ENCODE assay signal across 1 cellular context in the genomic region with DNA sequence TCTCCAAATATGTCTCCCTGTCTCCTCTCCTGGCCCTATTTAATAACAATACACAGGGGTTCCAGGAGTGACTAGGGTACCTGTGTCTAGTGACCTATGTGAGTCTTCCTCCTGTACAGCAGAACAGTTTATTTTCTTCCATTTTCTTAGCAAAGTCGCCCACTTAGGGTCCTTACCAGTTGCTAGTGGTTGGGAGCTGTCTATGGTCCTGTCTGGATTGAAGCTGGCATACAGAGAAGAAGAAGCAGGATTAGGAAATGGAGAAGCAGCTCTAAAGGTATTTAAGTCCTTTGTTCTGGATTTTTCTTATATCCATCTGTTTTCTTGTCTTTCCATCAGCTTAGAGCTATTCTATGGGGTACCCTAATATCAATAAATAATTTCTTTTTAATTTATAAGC.
TF ChIP-seq lines count a peak whose summit lies in the region.

No MANE protein-coding gene starts in this region.

TF ChIP-seq in liver, 16 proteins besides CTCF, POLR2A, EP300 and RAD21:
- TF ChIP-seq, protein P1, sequence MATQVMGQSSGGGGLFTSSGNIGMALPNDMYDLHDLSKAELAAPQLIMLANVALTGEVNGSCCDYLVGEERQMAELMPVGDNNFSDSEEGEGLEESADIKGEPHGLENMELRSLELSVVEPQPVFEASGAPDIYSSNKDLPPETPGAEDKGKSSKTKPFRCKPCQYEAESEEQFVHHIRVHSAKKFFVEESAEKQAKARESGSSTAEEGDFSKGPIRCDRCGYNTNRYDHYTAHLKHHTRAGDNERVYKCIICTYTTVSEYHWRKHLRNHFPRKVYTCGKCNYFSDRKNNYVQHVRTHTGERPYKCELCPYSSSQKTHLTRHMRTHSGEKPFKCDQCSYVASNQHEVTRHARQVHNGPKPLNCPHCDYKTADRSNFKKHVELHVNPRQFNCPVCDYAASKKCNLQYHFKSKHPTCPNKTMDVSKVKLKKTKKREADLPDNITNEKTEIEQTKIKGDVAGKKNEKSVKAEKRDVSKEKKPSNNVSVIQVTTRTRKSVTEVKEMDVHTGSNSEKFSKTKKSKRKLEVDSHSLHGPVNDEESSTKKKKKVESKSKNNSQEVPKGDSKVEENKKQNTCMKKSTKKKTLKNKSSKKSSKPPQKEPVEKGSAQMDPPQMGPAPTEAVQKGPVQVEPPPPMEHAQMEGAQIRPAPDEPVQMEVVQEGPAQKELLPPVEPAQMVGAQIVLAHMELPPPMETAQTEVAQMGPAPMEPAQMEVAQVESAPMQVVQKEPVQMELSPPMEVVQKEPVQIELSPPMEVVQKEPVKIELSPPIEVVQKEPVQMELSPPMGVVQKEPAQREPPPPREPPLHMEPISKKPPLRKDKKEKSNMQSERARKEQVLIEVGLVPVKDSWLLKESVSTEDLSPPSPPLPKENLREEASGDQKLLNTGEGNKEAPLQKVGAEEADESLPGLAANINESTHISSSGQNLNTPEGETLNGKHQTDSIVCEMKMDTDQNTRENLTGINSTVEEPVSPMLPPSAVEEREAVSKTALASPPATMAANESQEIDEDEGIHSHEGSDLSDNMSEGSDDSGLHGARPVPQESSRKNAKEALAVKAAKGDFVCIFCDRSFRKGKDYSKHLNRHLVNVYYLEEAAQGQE (IDR thresholded peaks at IDR 0.05) = peak; percentile 67
- TF ChIP-seq, protein P2, sequence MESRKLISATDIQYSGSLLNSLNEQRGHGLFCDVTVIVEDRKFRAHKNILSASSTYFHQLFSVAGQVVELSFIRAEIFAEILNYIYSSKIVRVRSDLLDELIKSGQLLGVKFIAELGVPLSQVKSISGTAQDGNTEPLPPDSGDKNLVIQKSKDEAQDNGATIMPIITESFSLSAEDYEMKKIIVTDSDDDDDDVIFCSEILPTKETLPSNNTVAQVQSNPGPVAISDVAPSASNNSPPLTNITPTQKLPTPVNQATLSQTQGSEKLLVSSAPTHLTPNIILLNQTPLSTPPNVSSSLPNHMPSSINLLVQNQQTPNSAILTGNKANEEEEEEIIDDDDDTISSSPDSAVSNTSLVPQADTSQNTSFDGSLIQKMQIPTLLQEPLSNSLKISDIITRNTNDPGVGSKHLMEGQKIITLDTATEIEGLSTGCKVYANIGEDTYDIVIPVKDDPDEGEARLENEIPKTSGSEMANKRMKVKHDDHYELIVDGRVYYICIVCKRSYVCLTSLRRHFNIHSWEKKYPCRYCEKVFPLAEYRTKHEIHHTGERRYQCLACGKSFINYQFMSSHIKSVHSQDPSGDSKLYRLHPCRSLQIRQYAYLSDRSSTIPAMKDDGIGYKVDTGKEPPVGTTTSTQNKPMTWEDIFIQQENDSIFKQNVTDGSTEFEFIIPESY (IDR thresholded peaks at IDR 0.05) = no peak
